In the genomic region with DNA sequence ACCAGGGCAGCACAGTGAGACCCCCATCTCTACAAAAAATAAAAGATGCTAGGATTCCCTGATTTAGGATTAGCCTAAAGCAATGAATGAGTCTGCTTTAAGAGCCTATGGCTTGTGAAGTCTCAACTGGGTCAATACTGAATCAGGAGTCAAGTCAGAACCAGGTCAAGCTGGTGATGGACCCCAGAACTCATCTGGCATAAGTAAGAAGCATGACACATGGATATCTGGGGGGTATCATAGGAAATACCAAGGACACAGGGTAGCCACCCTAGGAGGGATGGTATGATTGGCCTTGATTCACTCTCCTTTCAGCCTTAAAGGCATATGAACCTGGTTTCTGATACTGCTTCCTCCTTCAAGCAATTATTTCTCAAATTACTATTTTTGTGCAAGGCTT, we compare ENCODE assay signal across 1 cellular context.
A peak's percentile ranks its signal among the peaks of the same experiment; 100 is the strongest.
TF ChIP-seq lines count a peak whose summit lies in the region.

No MANE protein-coding gene starts in this region.

TF ChIP-seq in SK-N-SH, 30 proteins besides CTCF, POLR2A, EP300 and RAD21 (continued from another document):
- TF ChIP-seq, protein P1, sequence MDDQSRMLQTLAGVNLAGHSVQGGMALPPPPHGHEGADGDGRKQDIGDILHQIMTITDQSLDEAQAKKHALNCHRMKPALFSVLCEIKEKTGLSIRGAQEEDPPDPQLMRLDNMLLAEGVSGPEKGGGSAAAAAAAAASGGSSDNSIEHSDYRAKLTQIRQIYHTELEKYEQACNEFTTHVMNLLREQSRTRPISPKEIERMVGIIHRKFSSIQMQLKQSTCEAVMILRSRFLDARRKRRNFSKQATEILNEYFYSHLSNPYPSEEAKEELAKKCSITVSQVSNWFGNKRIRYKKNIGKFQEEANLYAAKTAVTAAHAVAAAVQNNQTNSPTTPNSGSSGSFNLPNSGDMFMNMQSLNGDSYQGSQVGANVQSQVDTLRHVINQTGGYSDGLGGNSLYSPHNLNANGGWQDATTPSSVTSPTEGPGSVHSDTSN (IDR thresholded peaks at IDR 0.05): 0 out of 2 replicates have a peak, but pooled peaks have one; percentile 13
